Comparison of ENCODE assay signal across 14 cellular contexts in the genomic region with DNA sequence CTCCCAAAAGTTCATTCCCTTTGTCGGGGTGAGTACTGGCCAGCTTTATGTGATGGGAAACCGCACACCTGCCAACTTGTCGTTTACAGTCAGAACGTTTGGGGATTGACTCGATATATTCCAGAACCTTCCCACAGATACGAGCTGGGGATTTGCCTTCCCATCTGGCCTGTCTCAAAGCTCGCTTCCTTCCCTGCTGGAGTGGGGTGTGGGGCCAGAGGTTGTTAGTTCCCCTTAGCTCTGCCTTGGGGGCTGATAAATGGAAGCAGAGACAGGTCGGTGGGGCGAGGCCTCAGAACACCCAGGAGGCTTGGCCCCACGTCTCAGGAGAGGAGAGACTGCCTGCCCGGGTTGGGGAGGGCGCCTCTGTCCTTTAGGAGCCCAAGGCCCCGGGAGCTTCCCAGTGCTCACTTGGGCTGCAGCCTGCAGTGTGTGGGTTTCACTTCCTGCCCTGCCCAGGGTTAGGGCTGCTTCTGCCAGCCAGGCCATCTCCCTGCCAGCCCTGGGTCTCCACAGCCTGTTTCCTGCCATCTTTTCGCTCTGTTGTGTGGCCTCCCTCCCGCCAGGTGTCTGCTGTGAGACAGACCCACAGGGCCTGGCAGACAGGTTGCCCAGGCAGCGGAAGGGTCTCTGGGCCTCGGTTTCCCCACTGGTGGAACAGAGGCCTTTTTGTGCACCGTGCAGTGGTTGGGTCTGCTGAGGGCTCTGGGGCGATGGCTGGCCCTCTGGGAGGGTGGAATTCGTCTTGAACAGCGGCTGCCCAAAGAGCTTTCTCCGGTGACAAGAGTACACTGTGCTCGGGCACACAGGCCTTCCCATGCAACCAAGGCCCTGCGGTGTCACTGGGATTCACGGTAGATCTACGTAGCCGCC. TPM values are rescaled to one million over a fixed set of nuclear protein-coding genes. Genes with fewer than 3 reads are reported as not detected.
DNase-seq lines count a peak whose midpoint lies in the region; ATAC-seq and TF ChIP-seq lines count a peak whose summit lies in the region.
"Had no signal": no experiment of that assay in that cellular context is flagged by ENCODE, and none has a peak within 500 bp of the region (broad histone marks: within the 10 kb centered on the region; RNA-seq: fewer than 3 reads in every experiment).

No MANE protein-coding gene starts in this region.

- H3K9ac ChIP-seq in skeletal muscle tissue (ENCODE audit: low read depth in 1 of 3, low read length in 3 of 3): peak overlapping the region in 1 of 3 donors; percentile 54

- DNase-seq in HL-60 (ENCODE audit: low read depth in 1 of 2, low spot score in 1 of 2) (peak; percentile 48 to 66), RWPE1 (ENCODE audit: low spot score) (no peak), left cardiac atrium (peak; percentile 29), NCI-H2081 (lab: John Stamatoyannopoulos, UW) (no peak), globus pallidus (ENCODE audit: low spot score) (no peak)
- DNase-seq: activated CD4-positive, alpha-beta T cell treated with anti-CD3 and anti-CD28 coated beads for 48 hours; NCI-H2081 treated with DMSO at 0.1 percent for 48 hours; SJCRH30; stimulated activated naive CD4-positive, alpha-beta T cell had no signal

- POLR2A ChIA-PET in RWPE1 (lab: Yijun Ruan, JAX; ENCODE audit: low non-redundant PET): no interaction called here

- H3K27ac ChIP-seq in HL-60 (replicated peaks) (peak overlapping the region; percentile 70), RWPE1 (0 out of 2 replicates have a peak overlapping the region, but pooled peaks have one; percentile 13), skeletal muscle tissue (ENCODE audit: low read depth, low read length) (peak overlapping the region; percentile 56)

- intact Hi-C loops in left cardiac atrium (cut with DNase I): loop anchor here in 1 of 2 donors (10.0 kb wide), 1 partner anchor 45 kb away; no protein-coding TSS in a partner anchor

- H3K27me3 ChIP-seq in HL-60 (ENCODE audit: insufficient read depth, poor library complexity, severe bottlenecking) (no peaks in the 10 kb centered on the region), skeletal muscle tissue (ENCODE audit: control insufficient read depth in 3 of 3, insufficient read depth in 3 of 3, low read length in 3 of 3) (no peaks in the 10 kb centered on the region)
- H3K27me3 ChIP-seq: heart left ventricle, SJCRH30 had no signal

- peaks cover 19 to 36% (median 25%) of the 10 kb centered on the region in 3 donors for H3K36me3 ChIP-seq in skeletal muscle tissue (ENCODE audit: control insufficient read depth in 3 of 3, insufficient read depth in 3 of 3, low read length in 3 of 3)
- H3K36me3 ChIP-seq: SJCRH30 had no signal

- H3K9me3 ChIP-seq in skeletal muscle tissue (ENCODE audit: control insufficient read depth in 3 of 3, low read length in 3 of 3): no peaks in the 10 kb centered on the region
- H3K9me3 ChIP-seq: heart left ventricle, SJCRH30 had no signal

- TF ChIP-seq CTCF in HL-60 (IDR thresholded peaks at IDR 0.05; ENCODE audit: insufficient read depth, low read length) (no peak), RWPE1 (conservative IDR thresholded peaks at IDR 0.05; ENCODE audit: low read depth) (no peak)

- H3K4me3 ChIP-seq in HL-60 (replicated peaks; ENCODE audit: insufficient read depth, low read length): no peak overlapping the region
- H3K4me3 ChIP-seq in skeletal muscle tissue (ENCODE audit: low read length in 3 of 3): no peak overlapping the region
- H3K4me3 ChIP-seq: heart left ventricle, SJCRH30 had no signal

- H3K4me1 ChIP-seq in skeletal muscle tissue (ENCODE audit: control insufficient read depth in 3 of 3, insufficient read depth in 3 of 3, low read length in 3 of 3): peaks cover 16 to 36% (median 23%) of the 10 kb centered on the region in 3 donors

- CTCF ChIA-PET in RWPE1 (lab: Yijun Ruan, JAX): interaction anchor here (1.6 kb wide), 1 partner anchor 16 kb away, joined by 7 read pairs; no protein-coding TSS in a partner anchor

- ATAC-seq in left cardiac atrium (peak in 1 of 2 donors; percentile 23), GM19467 (IDR thresholded peaks at IDR 0.05; ENCODE audit: unreplicated experiment) (no peak), HG03095 (IDR thresholded peaks at IDR 0.05; ENCODE audit: unreplicated experiment) (no peak)

RNA-seq across cellular contexts. Expression of gene TEX22, which starts 8.1 kb away (rescaled TPM):
- 1 to 10 TPM in 1 of 2 donors, under 1 TPM in 1; 0.77 to 1.6 TPM for total RNA-seq in left cardiac atrium
- under 0.01 TPM for total RNA-seq in skeletal muscle tissue
- total RNA-seq: HT1080 had no signal

RNA-seq across cellular contexts. Expression of gene MTA1, which starts 29.4 kb away (rescaled TPM):
- total RNA-seq in left cardiac atrium (100 to 1,000 TPM in 1 of 2 donors, 10 to 100 TPM in 1; 99.5 to 115 TPM), skeletal muscle tissue (19.3 TPM)

Comparison
In these comparisons a context has a peak if more than half of its experiments do, and no peak if none do; other contexts are left out.
1. DNase-seq: peak in HL-60 (2 of 2) and left cardiac atrium (single experiment); none in RWPE1 (single experiment), NCI-H2081 (0 of 2) and globus pallidus (single experiment).
2. H3K27ac ChIP-seq: peak in every context shown above with its lines; median percentile 70 in HL-60; 56 in skeletal muscle tissue; 13 in RWPE1.